1 cellular context compared by ENCODE assay signal in genomic region chr13:95207769-95208366, GRCh38.
TF ChIP-seq lines count a peak whose summit lies in the region.

No MANE protein-coding gene starts in this region.

TF ChIP-seq in GM12878, 131 proteins besides CTCF, POLR2A, EP300 and RAD21 (continued from another document and continues in another):
- no peak for TF ChIP-seq E4F1 (IDR thresholded peaks at IDR 0.05; ENCODE audit: borderline replicate concordance, partially characterized antibody)
- no peak for TF ChIP-seq MXI1 (IDR thresholded peaks at IDR 0.05; ENCODE audit: low read depth, low read length)
- TF ChIP-seq GABPA (IDR thresholded peaks at IDR 0.05; ENCODE audit: low read depth), result no peak
- TF ChIP-seq ZSCAN29 (IDR thresholded peaks at IDR 0.05), result no peak
- TF ChIP-seq CEBPB (IDR thresholded peaks at IDR 0.05; ENCODE audit: borderline replicate concordance in 1 of 2, low read depth in 2 of 2, low read length in 2 of 2), result no peak
- no peak for TF ChIP-seq POU2F2 (IDR thresholded peaks at IDR 0.05; ENCODE audit: borderline replicate concordance, low read depth, low read length)
- TF ChIP-seq BCL3 (IDR thresholded peaks at IDR 0.05; ENCODE audit: borderline replicate concordance, insufficient read depth, low read depth, low read length, poor library complexity, severe bottlenecking), result no peak
- no peak for TF ChIP-seq FOS (IDR thresholded peaks at IDR 0.05; ENCODE audit: borderline replicate concordance, extremely low read depth, insufficient read length)
- TF ChIP-seq ZBED1 (IDR thresholded peaks at IDR 0.05; ENCODE audit: borderline replicate concordance), result no peak
- TF ChIP-seq CBFB (IDR thresholded peaks at IDR 0.05; ENCODE audit: low read depth), result no peak
- TF ChIP-seq IKZF1 (conservative IDR thresholded peaks at IDR 0.05), result peak; percentile 48
- TF ChIP-seq SREBF2 (IDR thresholded peaks at IDR 0.05; ENCODE audit: low read length), result no peak
- TF ChIP-seq NFYA (IDR thresholded peaks at IDR 0.05; ENCODE audit: borderline replicate concordance, low read depth, low read length), result no peak
- TF ChIP-seq CHD2 (IDR thresholded peaks at IDR 0.05; ENCODE audit: borderline replicate concordance, low read depth, low read length), result no peak
- TF ChIP-seq CBX3 (IDR thresholded peaks at IDR 0.05; ENCODE audit: borderline replicate concordance, low read depth), result no peak
- no peak for TF ChIP-seq NRF1 (conservative IDR thresholded peaks at IDR 0.05; ENCODE audit: low read depth, low read length)
- no peak for TF ChIP-seq YBX1 (IDR thresholded peaks at IDR 0.05)
- TF ChIP-seq ASH2L (IDR thresholded peaks at IDR 0.05; ENCODE audit: borderline replicate concordance, low read depth), result no peak
- TF ChIP-seq TCF12 (IDR thresholded peaks at IDR 0.05; ENCODE audit: low read depth, low read length), result no peak
- peak; percentile 66; the same call in 1 of the 2 replicates for TF ChIP-seq EED (IDR thresholded peaks at IDR 0.05; ENCODE audit: low read depth)
- no peak for TF ChIP-seq JUNB (IDR thresholded peaks at IDR 0.05)
- TF ChIP-seq SMAD1 (IDR thresholded peaks at IDR 0.05; ENCODE audit: low read depth, partially characterized antibody), result no peak
- no peak for TF ChIP-seq TBL1XR1 (IDR thresholded peaks at IDR 0.05; ENCODE audit: low read depth, low read length)
- no peak for TF ChIP-seq ZNF24 (IDR thresholded peaks at IDR 0.05)
- no peak for TF ChIP-seq ZNF207 (IDR thresholded peaks at IDR 0.05; ENCODE audit: borderline replicate concordance)
- no peak for TF ChIP-seq NKRF (conservative IDR thresholded peaks at IDR 0.05)
- peak in 1 of 2 experiments; percentile 55; a peak in 1 of 4 replicates for TF ChIP-seq ETV6 (conservative IDR thresholded peaks at IDR 0.05 in 1 of 2, IDR thresholded peaks at IDR 0.05 in 1 of 2; ENCODE audit: borderline replicate concordance in 1 of 2, low read depth in 1 of 2)
- no peak for TF ChIP-seq ZNF592 (IDR thresholded peaks at IDR 0.05)
- no peak for TF ChIP-seq RFX5 (IDR thresholded peaks at IDR 0.05; ENCODE audit: low read depth, low read length)
- TF ChIP-seq REST (IDR thresholded peaks at IDR 0.05; ENCODE audit: low read depth, low read length), result no peak
- no peak for TF ChIP-seq SRF (IDR thresholded peaks at IDR 0.05; ENCODE audit: low read depth in 2 of 2, low read length in 2 of 2)
- no peak for TF ChIP-seq ELK1 (IDR thresholded peaks at IDR 0.05; ENCODE audit: low read depth, low read length)
- TF ChIP-seq RUNX3 (IDR thresholded peaks at IDR 0.05; ENCODE audit: low read length), result peak; percentile 20; the same call in 1 of the 2 replicates
- no peak for TF ChIP-seq CREM (IDR thresholded peaks at IDR 0.05; ENCODE audit: low read depth)
- no peak for TF ChIP-seq TARDBP (IDR thresholded peaks at IDR 0.05; ENCODE audit: borderline replicate concordance)
- TF ChIP-seq TCF7 (IDR thresholded peaks at IDR 0.05; ENCODE audit: borderline replicate concordance), result peak; percentile 69; the same call in 1 of the 2 replicates
- TF ChIP-seq CHD1 (IDR thresholded peaks at IDR 0.05; ENCODE audit: low read depth, low read length), result no peak
- TF ChIP-seq BCLAF1 (IDR thresholded peaks at IDR 0.05), result no peak
- TF ChIP-seq SP1 (IDR thresholded peaks at IDR 0.05; ENCODE audit: low read depth, low read length), result no peak
- no peak for TF ChIP-seq TAF1 (IDR thresholded peaks at IDR 0.05; ENCODE audit: borderline replicate concordance, low read depth, low read length)
- no peak for TF ChIP-seq PAX8 (IDR thresholded peaks at IDR 0.05)
- no peak for TF ChIP-seq CBX5 (IDR thresholded peaks at IDR 0.05; ENCODE audit: low read depth)
- TF ChIP-seq KLF5 (IDR thresholded peaks at IDR 0.05; ENCODE audit: partially characterized antibody), result no peak
- no peak for TF ChIP-seq SPI1 (IDR thresholded peaks at IDR 0.05; ENCODE audit: borderline replicate concordance, insufficient read depth, low read depth, low read length)
- TF ChIP-seq BACH1 (IDR thresholded peaks at IDR 0.05; ENCODE audit: borderline replicate concordance), result no peak
- no peak for TF ChIP-seq MLLT1 (IDR thresholded peaks at IDR 0.05)
- TF ChIP-seq ZNF217 (IDR thresholded peaks at IDR 0.05), result no peak
- TF ChIP-seq SMAD5 (IDR thresholded peaks at IDR 0.05; ENCODE audit: low read depth), result no peak
